ENCODE assay signal across 8 cellular contexts in the genomic region with DNA sequence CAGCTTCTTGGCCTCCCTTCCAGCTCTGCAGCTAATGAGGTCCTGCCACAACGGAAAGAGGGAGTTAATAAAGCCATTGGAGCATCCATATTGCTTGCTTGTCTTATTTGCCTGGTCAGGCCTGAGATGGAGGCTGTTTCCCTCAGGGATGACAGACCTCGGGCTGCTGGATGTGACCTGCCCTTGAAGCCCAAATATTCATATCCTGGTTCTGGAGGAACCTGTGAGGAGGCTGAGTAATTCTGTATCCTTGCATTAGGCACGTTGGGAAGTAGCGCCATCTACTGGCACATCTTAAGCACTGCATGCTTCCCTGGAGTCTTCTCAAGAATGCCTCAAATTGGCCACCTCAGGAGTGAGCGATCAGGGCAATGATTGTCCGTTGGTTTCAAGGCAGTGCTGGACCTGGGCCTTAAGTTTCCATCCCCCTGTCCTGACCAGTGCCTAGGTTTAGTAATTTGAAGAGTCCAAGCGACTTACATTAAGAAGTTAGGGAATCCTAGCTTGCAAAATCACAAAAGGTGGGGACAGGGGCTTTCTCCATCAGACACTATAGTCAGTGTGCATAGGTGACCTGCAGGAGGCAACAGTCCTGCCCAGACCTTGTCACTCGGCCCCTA.
DNase-seq lines count a peak whose midpoint lies in the region; ATAC-seq lines count a peak whose summit lies in the region.

No MANE protein-coding gene starts in this region.

- ATAC-seq in HG02610 (IDR thresholded peaks at IDR 0.05; ENCODE audit: unreplicated experiment) (peak; percentile 69), GM18907 (IDR thresholded peaks at IDR 0.05; ENCODE audit: unreplicated experiment) (no peak)

- DNase-seq in DMS53 (lab: John Stamatoyannopoulos, UW): peak; percentile 84
- peak; percentile 40 for DNase-seq in NCI-H2171 (lab: John Stamatoyannopoulos, UW)
- peak; percentile 29 to 43 (median 34) for DNase-seq in activated CD4-positive, CD25-positive, alpha-beta regulatory T cell (lab: John Stamatoyannopoulos, UW)
- peak in 58 of 61 donors; percentile 3 to 86 (median 40) for DNase-seq in caudate nucleus (lab: John Stamatoyannopoulos, UW)
- DNase-seq in kidney tubule cell (ENCODE audit: low spot score): peak; percentile 76
- DNase-seq in stimulated activated CD4-positive, alpha-beta T cell treated with anti-CD3 and anti-CD28 coated beads, Interleukin-2, amount 100 ng/mL, for 48 hours: peak; percentile 62 to 65

- H3K27ac ChIP-seq in caudate nucleus (ENCODE audit: low read depth, low read length): no peak overlapping the region

Comparison
In these comparisons a context has a peak if more than half of its experiments do, and no peak if none do; other contexts are left out.
1. DNase-seq: peak in every context shown above with its lines; median percentile 84 in DMS53; 76 in kidney tubule cell; 64 in stimulated activated CD4-positive, alpha-beta T cell treated with anti-CD3 and anti-CD28 coated beads, Interleukin-2, amount 100 ng/mL, for 48 hours; 40 in NCI-H2171; 40 in caudate nucleus; 34 in activated CD4-positive, CD25-positive, alpha-beta regulatory T cell.